8 cellular contexts compared by ENCODE assay signal in genomic region chr19:17282488-17283256, GRCh38. TPM values are rescaled to one million over a fixed set of nuclear protein-coding genes. Genes with fewer than 3 reads are reported as not detected.
DNase-seq lines count a peak whose midpoint lies in the region; FAIRE-seq and TF ChIP-seq lines count a peak whose summit lies in the region.

No MANE protein-coding gene starts in this region.

- H2BK5ac ChIP-seq in H9 (ENCODE audit: insufficient read length, low read length), result no peak overlapping the region

- H3K36me3 Mint-ChIP-seq in H9 (ENCODE audit: insufficient read depth in 1 of 3, low read depth in 3 of 3), result peaks cover 26 to 32% (median 26%) of the 10 kb centered on the region in 3 experiments
- peaks cover under 1% of the 10 kb centered on the region for H3K36me3 Mint-ChIP-seq in T-helper 2 cell treated with Interferon-gamma antibody and Interleukin-4, amounts not matched to agents 5 μg/mL and 100 μg/mL, for 36 hours (ENCODE audit: low read depth)
- peaks cover 8% of the 10 kb centered on the region for H3K36me3 Mint-ChIP-seq in astrocyte (ENCODE audit: low read depth, unreplicated experiment)

- peak overlapping the region; percentile 14 for H3K4me3 ChIP-seq in astrocyte (ENCODE audit: insufficient read depth, low read depth, low read length)
- H3K4me3 ChIP-seq in iPS-11a (ENCODE audit: low read depth, low read length), result peak overlapping the region; percentile 13
- peak overlapping the region; percentile 45 for H3K4me3 ChIP-seq in skeletal muscle cell (ENCODE audit: low read depth, low read length)

- H3K4me1 Mint-ChIP-seq in H9 (peaks cover 4 to 5% of the 10 kb centered on the region in 2 experiments; a peak in 2 of 4 replicates), astrocyte (ENCODE audit: low read depth, unreplicated experiment) (no peaks in the 10 kb centered on the region)
- peaks cover 6% of the 10 kb centered on the region for H3K4me1 Mint-ChIP-seq in T-helper 2 cell treated with Interferon-gamma antibody and Interleukin-4, amounts not matched to agents 5 μg/mL and 100 μg/mL, for 36 hours (ENCODE audit: low read depth)

- H3K4me1 ChIP-seq in H9 (ENCODE audit: insufficient read depth, low read length), result no peaks in the 10 kb centered on the region
- H3K4me1 ChIP-seq in astrocyte (ENCODE audit: insufficient read depth, low read length), result no peaks in the 10 kb centered on the region

- peak overlapping the region; percentile 75 for H3K14ac ChIP-seq in H9 (ENCODE audit: insufficient read depth, low read length)

- H4K20me1 ChIP-seq in H9 (ENCODE audit: control insufficient read depth, insufficient read depth, insufficient read length) (peaks cover 4% of the 10 kb centered on the region), astrocyte (ENCODE audit: insufficient read depth, low read length) (no peaks in the 10 kb centered on the region)

- no peak overlapping the region for H2AFZ ChIP-seq in H9 (ENCODE audit: low read length)
- H2AFZ ChIP-seq in astrocyte (ENCODE audit: low read depth, low read length), result peak overlapping the region; percentile 74

- no peak overlapping the region for H3K4ac ChIP-seq in H9 (ENCODE audit: low read depth, low read length)

- H3K36me3 ChIP-seq in astrocyte (ENCODE audit: insufficient read depth, low read length), result no peaks in the 10 kb centered on the region

- H3K27me3 Mint-ChIP-seq in H9 (ENCODE audit: low read depth) (peaks cover 7% of the 10 kb centered on the region), astrocyte (ENCODE audit: low read depth, unreplicated experiment) (peaks cover 3% of the 10 kb centered on the region)
- H3K27me3 Mint-ChIP-seq in T-helper 2 cell treated with Interferon-gamma antibody and Interleukin-4, amounts not matched to agents 5 μg/mL and 100 μg/mL, for 36 hours (ENCODE audit: low read depth), result no peaks in the 10 kb centered on the region

- H3K4me2 ChIP-seq in H9 (ENCODE audit: insufficient read depth, insufficient read length, low read length) (peak overlapping the region; percentile 50), astrocyte (ENCODE audit: low read length) (peak overlapping the region; percentile 82)

- no peak overlapping the region for H3K9ac ChIP-seq in H9 (ENCODE audit: extremely low read depth, insufficient read length, low read length)
- no peak overlapping the region for H3K9ac ChIP-seq in astrocyte (ENCODE audit: low read length)

- H3K27me3 ChIP-seq in H9 (ENCODE audit: insufficient read depth, low read length) (no peaks in the 10 kb centered on the region; the same call in 1 of the 2 replicates), astrocyte (ENCODE audit: insufficient read depth, low read length) (no peaks in the 10 kb centered on the region)

- WGBS in H9 (ENCODE audit: extremely low coverage, insufficient read length, low lambda C conversion rate), result no CpG with 5 or more reads among the region's 49 CpGs

- peaks cover 5% of the 10 kb centered on the region for H3K23me2 ChIP-seq in H9 (ENCODE audit: insufficient read length, low read depth, low read length, poor library complexity, severe bottlenecking)

- no peak overlapping the region for H2AK5ac ChIP-seq in H9 (ENCODE audit: insufficient read length, low read length)

- DNase-seq in DMS53 (lab: John Stamatoyannopoulos, UW), result peak; percentile 93
- peak; percentile 92 for DNase-seq in H9
- DNase-seq in NCI-H1694 (lab: John Stamatoyannopoulos, UW), result peak; percentile 29
- DNase-seq in T-helper 2 cell treated with Interferon-gamma antibody and Interleukin-4, amounts not matched to agents 5 μg/mL and 100 μg/mL, for 36 hours (ENCODE audit: low spot score), result peak; percentile 81
- DNase-seq in astrocyte (ENCODE audit: low read depth), result peak; percentile 29
- DNase-seq in skeletal muscle cell (ENCODE audit: low read depth), result peak; percentile 22
- DNase-seq in KG1 (lab: John Stamatoyannopoulos, UW), result no peak

- no peak overlapping the region for H2BK20ac ChIP-seq in H9 (ENCODE audit: low read depth, low read length, poor library complexity, severe bottlenecking)

- H3K4me3 Mint-ChIP-seq in H9, result peak overlapping the region; percentile 75 to 90
- H3K4me3 Mint-ChIP-seq in T-helper 2 cell treated with Interferon-gamma antibody and Interleukin-4, amounts not matched to agents 5 μg/mL and 100 μg/mL, for 36 hours, result peak overlapping the region; percentile 89
- no peak overlapping the region for H3K4me3 Mint-ChIP-seq in astrocyte (ENCODE audit: unreplicated experiment)

- no peak overlapping the region for H4K91ac ChIP-seq in H9 (ENCODE audit: insufficient read length, low read depth, low read length)

- H3K79me2 ChIP-seq in H9 (ENCODE audit: insufficient read depth, low read length) (no peaks in the 10 kb centered on the region), astrocyte (ENCODE audit: insufficient read depth, low read length) (no peaks in the 10 kb centered on the region)

- H2BK12ac ChIP-seq in H9 (ENCODE audit: insufficient read length, low read depth, low read length), result no peak overlapping the region

- H4K8ac ChIP-seq in H9 (replicated peaks; ENCODE audit: insufficient read length, low read depth, low read length), result no peak overlapping the region

- H3K56ac ChIP-seq in H9 (ENCODE audit: insufficient read length, low read depth, low read length), result no peak overlapping the region

- no peak overlapping the region for H3K27ac ChIP-seq in H9 (ENCODE audit: insufficient read length, low read depth, low read length)
- H3K27ac ChIP-seq in astrocyte (ENCODE audit: low read depth, low read length), result no peak overlapping the region

- H3K23ac ChIP-seq in H9 (ENCODE audit: insufficient read length, low read depth, low read length), result no peak overlapping the region

- no peak for FAIRE-seq in astrocyte (lab: Jason Lieb, UNC)

- H2BK120ac ChIP-seq in H9 (ENCODE audit: low read depth, low read length, poor library complexity, severe bottlenecking), result no peak overlapping the region

- H3K9me3 ChIP-seq in H9 (ENCODE audit: control insufficient read depth, low read depth, low read length) (no peaks in the 10 kb centered on the region), astrocyte (ENCODE audit: insufficient read depth, low read depth, low read length) (no peaks in the 10 kb centered on the region)

- H3T11ph ChIP-seq in H9 (ENCODE audit: low read length), result no peak overlapping the region

- H3K9me3 Mint-ChIP-seq in H9 (no peaks in the 10 kb centered on the region; a peak in 1 of 5 replicates), astrocyte (ENCODE audit: unreplicated experiment) (no peaks in the 10 kb centered on the region)
- no peaks in the 10 kb centered on the region for H3K9me3 Mint-ChIP-seq in T-helper 2 cell treated with Interferon-gamma antibody and Interleukin-4, amounts not matched to agents 5 μg/mL and 100 μg/mL, for 36 hours

- TF ChIP-seq CTCF in H9 (conservative IDR thresholded peaks at IDR 0.05) (peak; percentile 97), astrocyte (IDR thresholded peaks at IDR 0.05; ENCODE audit: insufficient read depth, low read depth, low read length) (peak; percentile 59)

- H2BK15ac ChIP-seq in H9 (ENCODE audit: low read depth, low read length), result no peak overlapping the region

- H3K18ac ChIP-seq in H9 (ENCODE audit: insufficient read length, low read depth, low read length), result peak overlapping the region; percentile 52

- H3K27ac Mint-ChIP-seq in H9, result 0 out of 7 replicates have a peak overlapping the region, but pooled peaks of 1 of the 3 experiments have one; percentile 82
- H3K27ac Mint-ChIP-seq in T-helper 2 cell treated with Interferon-gamma antibody and Interleukin-4, amounts not matched to agents 5 μg/mL and 100 μg/mL, for 36 hours, result peak overlapping the region; percentile 75
- no peak overlapping the region for H3K27ac Mint-ChIP-seq in astrocyte (ENCODE audit: unreplicated experiment)

- no peaks in the 10 kb centered on the region for H3K79me1 ChIP-seq in H9 (ENCODE audit: insufficient read depth, low read depth, low read length, poor library complexity, severe bottlenecking)

- no peak overlapping the region for H4K5ac ChIP-seq in H9 (ENCODE audit: insufficient read length, low read depth, low read length)

RNA-seq across cellular contexts. Expression of gene ANKLE1, which starts 1.0 kb away (rescaled TPM):
- 15.0 and 16.5 TPM in 2 replicates for total RNA-seq in H9 (2021)
- total RNA-seq in astrocyte, result 1.0 and 1.8 TPM in 2 replicates

RNA-seq across cellular contexts. Expression of gene BABAM1, which starts 15.4 kb away (rescaled TPM):
- total RNA-seq in H9 (2021) (125 and 130 TPM in 2 replicates), astrocyte (112 and 115 TPM in 2 replicates)

RNA-seq across cellular contexts. Expression of gene USHBP1, which starts 18.1 kb away (rescaled TPM):
- total RNA-seq in H9 (2021) (6.4 and 6.7 TPM in 2 replicates), astrocyte (0.27 TPM in 1 of 2 replicates, not detected in the other)

RNA-seq across cellular contexts. Expression of gene ABHD8, which starts 20.6 kb away (rescaled TPM):
- total RNA-seq in H9 (2021) (11.7 and 12.8 TPM in 2 replicates), astrocyte (8.5 and 9.4 TPM in 2 replicates)

RNA-seq across cellular contexts. Expression of gene MRPL34, which starts 23.0 kb away (rescaled TPM):
- total RNA-seq in H9 (2021) (84.6 and 93.6 TPM in 2 replicates), astrocyte (64.8 and 65.1 TPM in 2 replicates)
